In the genomic region with DNA sequence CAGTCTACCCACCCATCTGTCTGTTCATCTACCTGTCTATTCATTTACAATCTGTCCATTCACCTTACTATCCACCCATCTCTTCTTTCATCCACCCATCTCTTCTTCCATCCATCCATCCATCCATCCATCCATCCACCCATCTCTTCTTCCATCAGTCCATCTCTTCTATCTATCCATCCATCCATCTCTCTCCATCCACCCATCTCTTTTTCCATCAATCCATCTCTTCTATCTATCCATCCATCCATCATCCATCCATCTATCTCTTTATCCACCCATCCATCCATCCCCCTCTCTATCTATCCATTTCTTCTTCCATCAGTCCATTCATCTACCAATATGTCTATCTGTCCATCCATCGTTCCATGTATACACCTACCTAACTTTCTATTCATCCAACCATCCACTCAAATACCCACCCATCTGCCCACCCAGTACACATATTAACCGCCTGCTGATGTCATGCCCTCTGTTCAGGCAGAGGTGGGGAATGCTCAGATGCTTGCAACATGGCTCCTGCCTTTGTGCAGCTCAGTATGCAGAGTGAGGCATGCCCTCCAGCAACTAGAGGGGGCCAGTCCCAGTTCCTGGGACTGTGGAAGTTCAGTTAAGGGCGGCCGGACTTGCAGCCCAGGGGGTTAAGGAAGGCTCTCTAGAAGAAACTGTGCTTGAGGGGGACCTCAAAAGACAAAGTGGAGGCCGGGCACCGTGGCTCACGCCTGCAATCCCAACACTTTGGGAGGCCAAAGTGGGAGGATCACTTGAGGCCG, we compare ENCODE assay signal across 16 cellular contexts. TPM values are rescaled to one million over a fixed set of nuclear protein-coding genes. Genes with fewer than 3 reads are reported as not detected.
DNase-seq lines count a peak whose midpoint lies in the region; ATAC-seq, FAIRE-seq and TF ChIP-seq lines count a peak whose summit lies in the region.
"Had no signal": no experiment of that assay in that cellular context is flagged by ENCODE, and none has a peak within 500 bp of the region (broad histone marks: within the 10 kb centered on the region; RNA-seq: fewer than 3 reads in every experiment).

No MANE protein-coding gene starts in this region.

- H3K79me2 ChIP-seq in GM23248 (ENCODE audit: insufficient read depth) (no peaks in the 10 kb centered on the region), PC-3 (ENCODE audit: low read length) (no peaks in the 10 kb centered on the region), K562 (ENCODE audit: control insufficient read depth, insufficient read depth, low read length) (no peaks in the 10 kb centered on the region)

- DNase-seq in A549 (ENCODE audit: low read depth in 1 of 2, low spot score in 1 of 2) (no peak), GM23248 (no peak), PC-3 (no peak), K562 (ENCODE audit: extremely low read depth in 1 of 4, low spot score in 3 of 4) (no peak), kidney (no peak), H7 (no peak), AG08396 (ENCODE audit: low spot score) (no peak)
- DNase-seq: Caco-2; CD4-positive, CD25-positive, alpha-beta regulatory T cell; Karpas-422; NCI-H1105 treated with DMSO at 0.1 percent for 48 hours; NCI-H1694 treated with DMSO at 0.1 percent for 48 hours; SHP77 treated with DMSO at 0.1 percent for 48 hours; T-helper 17 cell had no signal

- H3K36me3 ChIP-seq in GM23248 (ENCODE audit: low read depth) (no peaks in the 10 kb centered on the region), PC-3 (ENCODE audit: low read depth, low read length) (no peaks in the 10 kb centered on the region), K562 (ENCODE audit: control insufficient read depth, insufficient read depth, low read length) (no peaks in the 10 kb centered on the region), kidney (ENCODE audit: control insufficient read depth in 1 of 2, insufficient read depth in 2 of 2, low read length in 2 of 2) (no peaks in the 10 kb centered on the region), H7 (replicated peaks; ENCODE audit: control insufficient read depth, insufficient read depth, low read length) (no peaks in the 10 kb centered on the region)
- H3K36me3 ChIP-seq: Peyer's patch had no signal

- TF ChIP-seq RAD21 in A549 (conservative IDR thresholded peaks at IDR 0.05 in 1 of 2, IDR thresholded peaks at IDR 0.05 in 1 of 2) (no peak), K562 (CRISPR knock-in tag; conservative IDR thresholded peaks at IDR 0.05 in 1 of 2, IDR thresholded peaks at IDR 0.05 in 1 of 2) (no peak)

- peak; percentile 32 to 35; a peak in 4 of 6 replicates for ATAC-seq in A549
- no peak for ATAC-seq in PC-3
- peak; percentile 52; the same call in 1 of the 3 replicates for ATAC-seq in K562
- no peak for ATAC-seq in HG02870 (IDR thresholded peaks at IDR 0.05; ENCODE audit: unreplicated experiment)
- ATAC-seq: T-helper 17 cell had no signal

- no peaks in the 10 kb centered on the region for H4K20me1 ChIP-seq in GM23248 (ENCODE audit: insufficient read depth)
- no peaks in the 10 kb centered on the region for H4K20me1 ChIP-seq in PC-3 (ENCODE audit: low read length)
- H4K20me1 ChIP-seq in K562 (replicated peaks; ENCODE audit: control insufficient read depth, insufficient read depth, low read length) = peaks cover 5% of the 10 kb centered on the region; the same call in 1 of the 2 replicates

- no peak overlapping the region for H3K4me3 ChIP-seq in A549
- no peak overlapping the region for H3K4me3 ChIP-seq in GM23248
- no peak overlapping the region for H3K4me3 ChIP-seq in PC-3 (ENCODE audit: low read length)
- no peak overlapping the region for H3K4me3 ChIP-seq in K562
- no peak overlapping the region for H3K4me3 ChIP-seq in kidney (ENCODE audit: low read length in 2 of 2)
- H3K4me3 ChIP-seq in H7 (ENCODE audit: insufficient read depth, low read depth, low read length) = no peak overlapping the region
- H3K4me3 ChIP-seq: Peyer's patch had no signal

- TF ChIP-seq EP300 in A549 (IDR thresholded peaks at IDR 0.05) (no peak), K562 (IDR thresholded peaks at IDR 0.05; ENCODE audit: low read length) (no peak)

- 53% methylated on average over 6 of the region's 8 CpGs for WGBS in A549 (ENCODE audit: missing lambda C conversion rate)
- 86 to 87% methylated on average over 8 of the region's 8 CpGs for WGBS in GM23248 (ENCODE audit: low coverage in 1 of 2, low lambda C conversion rate in 2 of 2, missing lambda C conversion rate in 2 of 2), 2 experiments
- 2% methylated on average over 8 of the region's 8 CpGs for WGBS in K562 (ENCODE audit: insufficient coverage, low coverage, missing lambda C conversion rate)

- H3K27ac ChIP-seq in A549 (peak overlapping the region; percentile 73 to 81), GM23248 (no peak overlapping the region), PC-3 (ENCODE audit: low read length) (no peak overlapping the region), K562 (ENCODE audit: extremely low read depth, low read depth, low read length) (no peak overlapping the region), kidney (ENCODE audit: low read depth in 2 of 2, low read length in 2 of 2) (no peak overlapping the region)
- H3K27ac ChIP-seq: Peyer's patch had no signal

- in situ Hi-C loops in GM23248 (cut with MboI) (no loop called here), K562 (cut with MboI) (no loop called here)

- no TSS peak for BruUV-seq in PC-3 (replicated peaks; lab: Mats Ljungman, UMichigan)
- BruUV-seq in K562 (replicated peaks; lab: Mats Ljungman, UMichigan) = no TSS peak

- TF ChIP-seq POLR2A in A549 (IDR thresholded peaks at IDR 0.05; ENCODE audit: low read length) (no peak), K562 (conservative IDR thresholded peaks at IDR 0.05) (no peak)

- no peak for TF ChIP-seq CTCF in A549 (IDR thresholded peaks at IDR 0.05)
- no peak for TF ChIP-seq CTCF in PC-3 (conservative IDR thresholded peaks at IDR 0.05; ENCODE audit: low read depth, low read length)
- TF ChIP-seq CTCF in K562 (IDR thresholded peaks at IDR 0.05 in 2 of 3, conservative IDR thresholded peaks at IDR 0.05 in 1 of 3; ENCODE audit: insufficient read depth in 2 of 3, low read depth in 1 of 3, low read length in 3 of 3) = no peak
- TF ChIP-seq CTCF in kidney (IDR thresholded peaks at IDR 0.05; ENCODE audit: borderline replicate concordance, extremely low read depth, insufficient read depth) = no peak

- H3K9ac ChIP-seq in GM23248 = no peak overlapping the region
- no peak overlapping the region for H3K9ac ChIP-seq in PC-3 (ENCODE audit: low read length)
- peak overlapping the region in 1 of 2 experiments; percentile 33; a peak in 1 of 4 replicates for H3K9ac ChIP-seq in K562 (ENCODE audit: insufficient read depth in 1 of 2, low read depth in 2 of 2, low read length in 2 of 2)
- no peak overlapping the region for H3K9ac ChIP-seq in kidney (ENCODE audit: low read length in 2 of 2)

- FAIRE-seq in A549 (lab: Jason Lieb, UNC) (no peak), K562 (lab: Jason Lieb, UNC) (no peak), kidney (lab: Jason Lieb, UNC) (no peak)

- H3K4me1 ChIP-seq in A549 (peaks cover 21% of the 10 kb centered on the region), GM23248 (ENCODE audit: insufficient read depth) (peaks cover 5% of the 10 kb centered on the region), PC-3 (ENCODE audit: insufficient read depth, low read length) (peaks cover 4% of the 10 kb centered on the region; the same call in 1 of the 2 replicates), K562 (replicated peaks in 1 of 2; ENCODE audit: control insufficient read depth in 2 of 2, insufficient read depth in 2 of 2, low read length in 2 of 2) (no peaks in the 10 kb centered on the region; a peak in 1 of 5 replicates), kidney (ENCODE audit: control insufficient read depth in 1 of 2, insufficient read depth in 1 of 2, low read depth in 1 of 2, low read length in 2 of 2) (no peaks in the 10 kb centered on the region)
- H3K4me1 ChIP-seq: Caco-2, Peyer's patch had no signal

- H2AFZ ChIP-seq in GM23248 = no peak overlapping the region
- 0 out of 2 replicates have a peak overlapping the region, but pooled peaks have one; percentile 27 for H2AFZ ChIP-seq in PC-3 (ENCODE audit: low read length)
- no peak overlapping the region for H2AFZ ChIP-seq in K562 (ENCODE audit: low read depth, low read length)

- no peaks in the 10 kb centered on the region; the same call in 1 of the 2 replicates for H3K27me3 ChIP-seq in GM23248 (replicated peaks; ENCODE audit: insufficient read depth)
- no peaks in the 10 kb centered on the region for H3K27me3 ChIP-seq in PC-3 (ENCODE audit: low read length)
- H3K27me3 ChIP-seq in K562 (ENCODE audit: control insufficient read depth in 2 of 2, insufficient read depth in 2 of 2, low read length in 2 of 2) = peaks cover 16 to 33% of the 10 kb centered on the region in 2 experiments
- no peaks in the 10 kb centered on the region; the same call in 1 of the 2 replicates for H3K27me3 ChIP-seq in H7 (ENCODE audit: control insufficient read depth, insufficient read depth, low read length)
- H3K27me3 ChIP-seq: Peyer's patch had no signal

- CTCF ChIA-PET in A549 (lab: Yijun Ruan, JAX) = interaction anchor here (0.6 to 2.3 kb wide), 5 partner anchors 15 to 90 kb away, joined by 3 to 15 read pairs (median 4); no protein-coding TSS in a partner anchor
- CTCF ChIA-PET in PC-3 (lab: Charles Lee) = interaction anchor here (0.7 kb wide), 1 partner anchor 52 kb away, joined by 3 read pairs; no protein-coding TSS in a partner anchor
- CTCF ChIA-PET in K562 (lab: Yijun Ruan, JAX; ENCODE audit: low intra/inter-chr PET ratio) = no interaction called here

- intact Hi-C loops in PC-3 (cut with micrococcal nuclease) = no loop called here
- intact Hi-C loops in K562 (cut with micrococcal nuclease) = no loop called here
- intact Hi-C loops in kidney (cut with DNase I) = no loop called here

- H3K9me2 ChIP-seq in GM23248 (ENCODE audit: insufficient read depth) (no peaks in the 10 kb centered on the region), PC-3 (replicated peaks; ENCODE audit: low read length) (no peaks in the 10 kb centered on the region)

- H3F3A ChIP-seq in GM23248 (ENCODE audit: insufficient read depth) = no peaks in the 10 kb centered on the region
- no peaks in the 10 kb centered on the region for H3F3A ChIP-seq in PC-3 (ENCODE audit: low read length, unreplicated experiment)

- H3K9me1 ChIP-seq in K562 (ENCODE audit: control insufficient read depth, insufficient read depth, low read length) = no peaks in the 10 kb centered on the region

- H3K4me2 ChIP-seq in A549 (peak overlapping the region; percentile 66), GM23248 (ENCODE audit: unreplicated experiment) (peak overlapping the region; percentile 38), PC-3 (ENCODE audit: low read length) (no peak overlapping the region), K562 (ENCODE audit: insufficient read depth, low read length) (no peak overlapping the region)

- H3K9me3 ChIP-seq in A549 (no peaks in the 10 kb centered on the region), GM23248 (ENCODE audit: low read depth) (no peaks in the 10 kb centered on the region), PC-3 (ENCODE audit: low read length) (no peaks in the 10 kb centered on the region), K562 (replicated peaks; ENCODE audit: control insufficient read depth, insufficient read depth, low read depth, low read length) (no peaks in the 10 kb centered on the region), kidney (ENCODE audit: control insufficient read depth in 1 of 2, low read length in 2 of 2) (no peaks in the 10 kb centered on the region)
- H3K9me3 ChIP-seq: Caco-2, Peyer's patch had no signal

- POLR2A ChIA-PET in A549 (lab: Yijun Ruan, JAX) = interaction anchor here (0.9 to 1.0 kb wide), 2 partner anchors 11 to 72 kb away, joined by 3 to 7 read pairs; a partner anchor contains a TSS
- POLR2A ChIA-PET in PC-3 (lab: Charles Lee; ENCODE audit: unreplicated experiment) = no interaction called here
- POLR2A ChIA-PET in K562 (lab: Yijun Ruan, JAX) = no interaction called here

RNA-seq across cellular contexts. Expression of a gene that starts 11.3 kb away (rescaled TPM):
- polyA plus RNA-seq in A549 (2011; rRNA removed) (1.4 and 2.2 TPM in 2 replicates), A549 (2017; fragmentation: RNase III; extraction: RNeasy Plus Mini Kit Qiagen cat#74134 plus additional on column Dnase treatment) (1.8 to 3.8 TPM (median 3.3 TPM) in 3 replicates), GM23248 (2016; fragmentation: Nextera tagmentation; extraction: Ambion mirVana) (not detected in 2 replicates), K562 (2011; rRNA removed) (0.59 and 3.4 TPM in 2 replicates), K562 (2014; fragmentation: Illumina TruSeq; extraction: Trizol) (2.7 and 4.4 TPM in 2 replicates), K562 (2014; fragmentation: Nextera tagmentation; extraction: Ambion mirVana) (under 1 TPM; 0.11 to 0.17 TPM), K562 (2014; rRNA removed) (11.1 and 18.4 TPM in 2 replicates), kidney (ENCODE audit: insufficient read depth, low read depth, low replicate concordance) (27.9 TPM)
- polyA plus RNA-seq in A549 (2012; cell fraction: cytosol; rRNA removed) = 0.93 and 1.4 TPM in 2 replicates
- polyA plus RNA-seq in A549 (2012; cell fraction: nucleus; rRNA removed) = 11.2 and 12.0 TPM in 2 replicates
- 0.62 and 2.9 TPM in 2 replicates for polyA minus RNA-seq in A549 (2011; rRNA and poly(A)+ RNA removed)
- total RNA-seq in GM23248 (2014; rRNA removed; shearing (Covaris generic)) = not detected in 2 replicates
- total RNA-seq in PC-3 (2014; rRNA removed) (4.7 and 6.9 TPM in 2 replicates), K562 (2014; rRNA removed) (6.0 and 8.9 TPM in 2 replicates), K562 (2014; rRNA removed; fragmentation: Illumina TruSeq; extraction: Trizol) (0.61 and 0.91 TPM in 2 replicates), K562 (2015; rRNA removed; fragmentation: Illumina TruSeq; extraction: Trizol) (1.4 and 1.7 TPM in 2 replicates), K562 (2021) (10.2 and 11.8 TPM in 2 replicates), kidney (26.2 TPM)
- total RNA-seq in K562 (2011; cell fraction: chromatin; rRNA removed; ENCODE audit: low replicate concordance) = 12.6 and 32.2 TPM in 2 replicates
- 12.8 and 16.5 TPM in 2 replicates for total RNA-seq in K562 (2011; cell fraction: nucleolus; rRNA removed)
- total RNA-seq in K562 (2011; cell fraction: nucleoplasm; rRNA removed) = 14.2 and 15.9 TPM in 2 replicates
- 1.5 and 1.7 TPM in 2 replicates for polyA plus RNA-seq in K562 (2011; cell fraction: cytosol; rRNA removed)
- 22.7 and 25.6 TPM in 2 replicates for polyA plus RNA-seq in K562 (2011; cell fraction: nucleus; rRNA removed)
- polyA plus RNA-seq in K562 (2012) = 5.1 and 47.6 TPM in 2 replicates
- polyA minus RNA-seq in K562 (2011; rRNA and poly(A)+ RNA removed) = 0.39 and 0.69 TPM in 2 replicates
- 1.3 and 2.9 TPM in 2 replicates for polyA minus RNA-seq in K562 (2011; cell fraction: cytosol; rRNA and poly(A)+ RNA removed)
- polyA minus RNA-seq in K562 (2011; cell fraction: nucleus; rRNA and poly(A)+ RNA removed) = 6.7 and 13.7 TPM in 2 replicates
- total RNA-seq in H7 (2014; rRNA removed; shearing (Covaris generic)) = 0.63 and 0.73 TPM in 2 replicates
- total RNA-seq: CD4-positive, CD25-positive, alpha-beta regulatory T cell; T-helper 17 cell had no signal
- polyA plus RNA-seq: CD4-positive, CD25-positive, alpha-beta regulatory T cell had no signal

RNA-seq across cellular contexts. Expression of a gene that starts 32.0 kb away (rescaled TPM):
- polyA plus RNA-seq in A549 (2011; rRNA removed) (3.3 and 3.8 TPM in 2 replicates), A549 (2017; fragmentation: RNase III; extraction: RNeasy Plus Mini Kit Qiagen cat#74134 plus additional on column Dnase treatment) (2.2 to 2.9 TPM (median 2.6 TPM) in 3 replicates), GM23248 (2016; fragmentation: Nextera tagmentation; extraction: Ambion mirVana) (1.2 and 1.3 TPM in 2 replicates), K562 (2011; rRNA removed) (0.84 and 1.6 TPM in 2 replicates), K562 (2014; fragmentation: Illumina TruSeq; extraction: Trizol) (0.39 and 0.42 TPM in 2 replicates), K562 (2014; fragmentation: Nextera tagmentation; extraction: Ambion mirVana) (not detected), K562 (2014; rRNA removed) (1.3 and 2.1 TPM in 2 replicates), kidney (ENCODE audit: insufficient read depth, low read depth, low replicate concordance) (19.3 TPM)
- polyA plus RNA-seq in A549 (2012; cell fraction: cytosol; rRNA removed) = 3.2 and 4.5 TPM in 2 replicates
- 3.2 and 3.6 TPM in 2 replicates for polyA plus RNA-seq in A549 (2012; cell fraction: nucleus; rRNA removed)
- 2.1 and 3.3 TPM in 2 replicates for polyA minus RNA-seq in A549 (2011; rRNA and poly(A)+ RNA removed)
- 3.5 and 5.9 TPM in 2 replicates for total RNA-seq in GM23248 (2014; rRNA removed; shearing (Covaris generic))
- total RNA-seq in PC-3 (2014; rRNA removed) (6.3 and 7.7 TPM in 2 replicates), K562 (2014; rRNA removed) (2.3 and 2.5 TPM in 2 replicates), K562 (2014; rRNA removed; fragmentation: Illumina TruSeq; extraction: Trizol) (0.26 TPM in 1 of 2 replicates, not detected in the other), K562 (2015; rRNA removed; fragmentation: Illumina TruSeq; extraction: Trizol) (0.25 and 0.38 TPM in 2 replicates), K562 (2021) (1.1 and 1.3 TPM in 2 replicates), kidney (13.2 TPM)
- total RNA-seq in K562 (2011; cell fraction: chromatin; rRNA removed; ENCODE audit: low replicate concordance) = 1.3 TPM in 1 of 2 replicates, not detected in the other
- 0.83 and 1.3 TPM in 2 replicates for total RNA-seq in K562 (2011; cell fraction: nucleolus; rRNA removed)
- 0.76 and 0.88 TPM in 2 replicates for total RNA-seq in K562 (2011; cell fraction: nucleoplasm; rRNA removed)
- 1.8 and 2.7 TPM in 2 replicates for polyA plus RNA-seq in K562 (2011; cell fraction: cytosol; rRNA removed)
- polyA plus RNA-seq in K562 (2011; cell fraction: nucleus; rRNA removed) = 1.7 TPM in 2 replicates
- polyA plus RNA-seq in K562 (2012) = 0.70 and 2.2 TPM in 2 replicates
- 0.32 TPM in 1 of 2 replicates, not detected in the other for polyA minus RNA-seq in K562 (2011; rRNA and poly(A)+ RNA removed)
- polyA minus RNA-seq in K562 (2011; cell fraction: cytosol; rRNA and poly(A)+ RNA removed) = 1.2 and 1.9 TPM in 2 replicates
- 0.27 and 0.33 TPM in 2 replicates for polyA minus RNA-seq in K562 (2011; cell fraction: nucleus; rRNA and poly(A)+ RNA removed)
- total RNA-seq in H7 (2014; rRNA removed; shearing (Covaris generic)) = 6.0 and 6.4 TPM in 2 replicates

RNA-seq across cellular contexts. Expression of a gene that starts 47.6 kb away (rescaled TPM):
- polyA plus RNA-seq in A549 (2011; rRNA removed) = 5.2 and 5.7 TPM in 2 replicates
- polyA plus RNA-seq in A549 (2012; cell fraction: cytosol; rRNA removed) = 8.1 and 12.9 TPM in 2 replicates
- polyA plus RNA-seq in A549 (2012; cell fraction: nucleus; rRNA removed) = 11.4 and 13.4 TPM in 2 replicates
- polyA plus RNA-seq in A549 (2017; fragmentation: RNase III; extraction: RNeasy Plus Mini Kit Qiagen cat#74134 plus additional on column Dnase treatment) = 8.9 to 10.1 TPM (median 9.3 TPM) in 3 replicates
- polyA minus RNA-seq in A549 (2011; rRNA and poly(A)+ RNA removed) = 4.0 and 5.4 TPM in 2 replicates
- 5.2 and 5.7 TPM in 2 replicates for total RNA-seq in GM23248 (2014; rRNA removed; shearing (Covaris generic))
- polyA plus RNA-seq in GM23248 (2016; fragmentation: Nextera tagmentation; extraction: Ambion mirVana) = 12.7 and 14.3 TPM in 2 replicates
- total RNA-seq in PC-3 (2014; rRNA removed) = 2.9 and 4.8 TPM in 2 replicates
- total RNA-seq in K562 (2011; cell fraction: chromatin; rRNA removed; ENCODE audit: low replicate concordance) = 18.6 and 26.1 TPM in 2 replicates
- 21.3 and 26.5 TPM in 2 replicates for total RNA-seq in K562 (2011; cell fraction: nucleolus; rRNA removed)
- 23.2 and 25.1 TPM in 2 replicates for total RNA-seq in K562 (2011; cell fraction: nucleoplasm; rRNA removed)
- total RNA-seq in K562 (2014; rRNA removed) = 6.9 and 8.6 TPM in 2 replicates
- 3.8 and 4.2 TPM in 2 replicates for total RNA-seq in K562 (2014; rRNA removed; fragmentation: Illumina TruSeq; extraction: Trizol)
- total RNA-seq in K562 (2015; rRNA removed; fragmentation: Illumina TruSeq; extraction: Trizol) = 4.4 and 4.6 TPM in 2 replicates
- 10.1 and 11.3 TPM in 2 replicates for total RNA-seq in K562 (2021)
- polyA plus RNA-seq in K562 (2011; rRNA removed) = 2.0 and 3.7 TPM in 2 replicates
- 3.2 and 14.7 TPM in 2 replicates for polyA plus RNA-seq in K562 (2011; cell fraction: cytosol; rRNA removed)
- 4.0 and 7.2 TPM in 2 replicates for polyA plus RNA-seq in K562 (2011; cell fraction: nucleus; rRNA removed)
- polyA plus RNA-seq in K562 (2012) = 5.5 and 7.0 TPM in 2 replicates
- polyA plus RNA-seq in K562 (2014; fragmentation: Illumina TruSeq; extraction: Trizol) = 4.6 and 6.4 TPM in 2 replicates
- 1 to 10 TPM; 1.1 to 1.4 TPM for polyA plus RNA-seq in K562 (2014; fragmentation: Nextera tagmentation; extraction: Ambion mirVana)
- polyA plus RNA-seq in K562 (2014; rRNA removed) = 9.2 and 11.4 TPM in 2 replicates
- 5.5 and 7.9 TPM in 2 replicates for polyA minus RNA-seq in K562 (2011; rRNA and poly(A)+ RNA removed)
- polyA minus RNA-seq in K562 (2011; cell fraction: cytosol; rRNA and poly(A)+ RNA removed) = 3.3 and 3.4 TPM in 2 replicates
- 8.8 and 10.3 TPM in 2 replicates for polyA minus RNA-seq in K562 (2011; cell fraction: nucleus; rRNA and poly(A)+ RNA removed)
- total RNA-seq in kidney = 15.0 TPM
- polyA plus RNA-seq in kidney (ENCODE audit: insufficient read depth, low read depth, low replicate concordance) = 28.6 TPM
- total RNA-seq in H7 (2014; rRNA removed; shearing (Covaris generic)) = 2.4 and 2.7 TPM in 2 replicates

RNA-seq across cellular contexts. Expression of a gene that starts 47.8 kb away (rescaled TPM):
- 131 and 161 TPM in 2 replicates for polyA plus RNA-seq in A549 (2011; rRNA removed)
- 174 and 207 TPM in 2 replicates for polyA plus RNA-seq in A549 (2012; cell fraction: cytosol; rRNA removed)
- 105 and 131 TPM in 2 replicates for polyA plus RNA-seq in A549 (2012; cell fraction: nucleus; rRNA removed)
- 130 to 145 TPM (median 134 TPM) in 3 replicates for polyA plus RNA-seq in A549 (2017; fragmentation: RNase III; extraction: RNeasy Plus Mini Kit Qiagen cat#74134 plus additional on column Dnase treatment)
- 64.7 and 68.8 TPM in 2 replicates for polyA minus RNA-seq in A549 (2011; rRNA and poly(A)+ RNA removed)
- 36.2 and 48.2 TPM in 2 replicates for total RNA-seq in GM23248 (2014; rRNA removed; shearing (Covaris generic))
- polyA plus RNA-seq in GM23248 (2016; fragmentation: Nextera tagmentation; extraction: Ambion mirVana) = 95.1 and 98.5 TPM in 2 replicates
- 124 and 138 TPM in 2 replicates for total RNA-seq in PC-3 (2014; rRNA removed)
- 117 and 181 TPM in 2 replicates for total RNA-seq in K562 (2011; cell fraction: chromatin; rRNA removed; ENCODE audit: low replicate concordance)
- 113 TPM in 2 replicates for total RNA-seq in K562 (2011; cell fraction: nucleolus; rRNA removed)
- total RNA-seq in K562 (2011; cell fraction: nucleoplasm; rRNA removed) = 140 and 171 TPM in 2 replicates
- total RNA-seq in K562 (2014; rRNA removed) = 170 and 183 TPM in 2 replicates
- 117 and 124 TPM in 2 replicates for total RNA-seq in K562 (2014; rRNA removed; fragmentation: Illumina TruSeq; extraction: Trizol)
- total RNA-seq in K562 (2015; rRNA removed; fragmentation: Illumina TruSeq; extraction: Trizol) = 123 and 128 TPM in 2 replicates
- total RNA-seq in K562 (2021) = 135 and 144 TPM in 2 replicates
- 115 and 168 TPM in 2 replicates for polyA plus RNA-seq in K562 (2011; rRNA removed)
- 171 and 217 TPM in 2 replicates for polyA plus RNA-seq in K562 (2011; cell fraction: cytosol; rRNA removed)
- 88.8 and 118 TPM in 2 replicates for polyA plus RNA-seq in K562 (2011; cell fraction: nucleus; rRNA removed)
- polyA plus RNA-seq in K562 (2012) = 99.9 and 166 TPM in 2 replicates
- polyA plus RNA-seq in K562 (2014; fragmentation: Illumina TruSeq; extraction: Trizol) = 206 and 216 TPM in 2 replicates
- polyA plus RNA-seq in K562 (2014; fragmentation: Nextera tagmentation; extraction: Ambion mirVana) = 100 to 1,000 TPM in 1 of 2 experiments, 10 to 100 TPM in 1; 79.5 to 150 TPM
- 270 and 301 TPM in 2 replicates for polyA plus RNA-seq in K562 (2014; rRNA removed)
- 64.3 and 80.9 TPM in 2 replicates for polyA minus RNA-seq in K562 (2011; rRNA and poly(A)+ RNA removed)
- 39.0 and 45.1 TPM in 2 replicates for polyA minus RNA-seq in K562 (2011; cell fraction: cytosol; rRNA and poly(A)+ RNA removed)
- polyA minus RNA-seq in K562 (2011; cell fraction: nucleus; rRNA and poly(A)+ RNA removed) = 19.1 and 20.2 TPM in 2 replicates
- total RNA-seq in kidney = 61.0 TPM
- 92.7 TPM for polyA plus RNA-seq in kidney (ENCODE audit: insufficient read depth, low read depth, low replicate concordance)
- total RNA-seq in H7 (2014; rRNA removed; shearing (Covaris generic)) = 39.3 and 48.0 TPM in 2 replicates

RNA-seq across cellular contexts. Expression of a gene that starts 57.2 kb away (rescaled TPM):
- polyA plus RNA-seq in A549 (2011; rRNA removed) = 34.4 and 38.3 TPM in 2 replicates
- polyA plus RNA-seq in A549 (2012; cell fraction: cytosol; rRNA removed) = 42.1 and 53.3 TPM in 2 replicates
- 84.1 and 84.4 TPM in 2 replicates for polyA plus RNA-seq in A549 (2012; cell fraction: nucleus; rRNA removed)
- 41.8 to 46.4 TPM (median 45.9 TPM) in 3 replicates for polyA plus RNA-seq in A549 (2017; fragmentation: RNase III; extraction: RNeasy Plus Mini Kit Qiagen cat#74134 plus additional on column Dnase treatment)
- polyA minus RNA-seq in A549 (2011; rRNA and poly(A)+ RNA removed) = 82.8 and 88.0 TPM in 2 replicates
- 72.1 and 101 TPM in 2 replicates for total RNA-seq in GM23248 (2014; rRNA removed; shearing (Covaris generic))
- 69.7 and 78.0 TPM in 2 replicates for polyA plus RNA-seq in GM23248 (2016; fragmentation: Nextera tagmentation; extraction: Ambion mirVana)
- total RNA-seq in PC-3 (2014; rRNA removed) = 62.8 and 73.0 TPM in 2 replicates
- 126 and 292 TPM in 2 replicates for total RNA-seq in K562 (2011; cell fraction: chromatin; rRNA removed; ENCODE audit: low replicate concordance)
- total RNA-seq in K562 (2011; cell fraction: nucleolus; rRNA removed) = 220 and 224 TPM in 2 replicates
- 142 and 163 TPM in 2 replicates for total RNA-seq in K562 (2011; cell fraction: nucleoplasm; rRNA removed)
- 82.1 and 123 TPM in 2 replicates for total RNA-seq in K562 (2014; rRNA removed)
- total RNA-seq in K562 (2014; rRNA removed; fragmentation: Illumina TruSeq; extraction: Trizol) = 40.0 and 42.0 TPM in 2 replicates
- total RNA-seq in K562 (2015; rRNA removed; fragmentation: Illumina TruSeq; extraction: Trizol) = 54.1 and 60.6 TPM in 2 replicates
- total RNA-seq in K562 (2021) = 70.3 and 70.8 TPM in 2 replicates
- polyA plus RNA-seq in K562 (2011; rRNA removed) = 47.7 and 49.2 TPM in 2 replicates
- polyA plus RNA-seq in K562 (2011; cell fraction: cytosol; rRNA removed) = 48.9 and 107 TPM in 2 replicates
- polyA plus RNA-seq in K562 (2011; cell fraction: nucleus; rRNA removed) = 45.7 and 87.5 TPM in 2 replicates
- polyA plus RNA-seq in K562 (2012) = 51.9 and 71.5 TPM in 2 replicates
- polyA plus RNA-seq in K562 (2014; fragmentation: Illumina TruSeq; extraction: Trizol) = 43.8 and 48.8 TPM in 2 replicates
- polyA plus RNA-seq in K562 (2014; fragmentation: Nextera tagmentation; extraction: Ambion mirVana) = 1 to 10 TPM; 2.5 to 3.0 TPM
- polyA plus RNA-seq in K562 (2014; rRNA removed) = 61.5 and 67.3 TPM in 2 replicates
- 57.4 and 92.0 TPM in 2 replicates for polyA minus RNA-seq in K562 (2011; rRNA and poly(A)+ RNA removed)
- polyA minus RNA-seq in K562 (2011; cell fraction: cytosol; rRNA and poly(A)+ RNA removed) = 81.1 and 112 TPM in 2 replicates
- 51.6 and 57.1 TPM in 2 replicates for polyA minus RNA-seq in K562 (2011; cell fraction: nucleus; rRNA and poly(A)+ RNA removed)
- total RNA-seq in kidney = 33.6 TPM
- polyA plus RNA-seq in kidney (ENCODE audit: insufficient read depth, low read depth, low replicate concordance) = 18.8 TPM
- 34.5 and 52.3 TPM in 2 replicates for total RNA-seq in H7 (2014; rRNA removed; shearing (Covaris generic))

Comparison
In these comparisons a context has a peak if more than half of its experiments do, and no peak if none do; other contexts are left out.
1. ATAC-seq: peak in A549 (2 of 2) and K562 (single experiment); none in PC-3 (single experiment) and HG02870 (single experiment).
2. H3K27ac ChIP-seq: peak in A549 (2 of 2); none in GM23248 (single experiment), PC-3 (single experiment), K562 (single experiment) and kidney (0 of 2).
3. H3K4me2 ChIP-seq: peak in A549 (single experiment) and GM23248 (single experiment); none in PC-3 (single experiment) and K562 (single experiment).